Comparison of ENCODE assay signal across 8 cellular contexts in the genomic region with DNA sequence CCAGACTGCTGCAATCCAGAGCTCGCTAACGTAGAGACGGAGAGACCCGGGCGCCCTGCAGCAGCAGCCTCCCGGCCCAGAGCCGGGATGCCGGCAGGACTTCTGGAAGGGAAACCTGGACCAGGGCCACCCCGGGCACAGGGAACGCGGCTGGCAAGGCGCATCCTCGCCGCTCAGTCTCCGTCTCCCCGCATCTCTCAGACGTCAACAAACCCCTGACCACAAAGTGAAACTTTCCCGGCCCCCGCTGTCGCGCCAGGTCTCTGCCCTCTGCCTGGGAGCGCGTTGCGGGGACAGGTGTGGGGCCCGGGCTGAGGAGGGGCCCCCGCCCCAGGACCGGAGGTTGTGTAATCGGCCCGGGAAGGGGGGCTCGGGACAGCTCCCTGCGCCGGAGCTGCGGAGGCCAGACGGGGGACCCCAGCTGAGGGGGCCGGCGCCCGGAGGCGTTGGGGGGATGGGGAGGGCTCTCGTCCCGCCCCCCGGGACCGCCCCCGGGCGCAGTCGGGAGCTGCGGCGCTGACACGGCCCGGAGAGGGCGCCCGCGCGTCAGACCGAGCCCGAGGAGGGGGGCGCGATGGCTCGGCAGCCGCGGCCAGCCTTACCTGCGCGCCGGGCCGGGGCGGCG.
DNase-seq lines count a peak whose midpoint lies in the region; ATAC-seq and TF ChIP-seq lines count a peak whose summit lies in the region.

No MANE protein-coding gene starts in this region.

- H3K4me3 Mint-ChIP-seq in CD4-positive, alpha-beta memory T cell: peak overlapping the region; percentile 82 to 92 (median 88)
- H3K4me3 Mint-ChIP-seq in nephron progenitor cell: peak overlapping the region; percentile 88

- peaks cover 41% of the 10 kb centered on the region for H3K4me1 ChIP-seq in CD4-positive, alpha-beta memory T cell (ENCODE audit: insufficient read depth, low read length)
- H3K4me1 ChIP-seq in upper lobe of right lung: no peaks in the 10 kb centered on the region

- no peaks in the 10 kb centered on the region for H3K9me3 ChIP-seq in CD4-positive, alpha-beta memory T cell (ENCODE audit: control insufficient read depth in 1 of 2, low read length in 2 of 2)
- H3K9me3 ChIP-seq in upper lobe of right lung: no peaks in the 10 kb centered on the region

- H3K9me3 Mint-ChIP-seq in CD4-positive, alpha-beta memory T cell: peaks cover 0 to 4% (median 0%) of the 10 kb centered on the region in 8 donors
- H3K9me3 Mint-ChIP-seq in nephron progenitor cell: no peaks in the 10 kb centered on the region

- H3K27ac ChIP-seq in CD4-positive, alpha-beta memory T cell (ENCODE audit: low read depth, low read length): peak overlapping the region; percentile 57
- peak overlapping the region; percentile 65 for H3K27ac ChIP-seq in upper lobe of right lung

- peak overlapping the region; percentile 42 to 71 for H3K4me3 ChIP-seq in CD4-positive, alpha-beta memory T cell (ENCODE audit: low read length in 2 of 2)
- H3K4me3 ChIP-seq in fibroblast of villous mesenchyme (ENCODE audit: low read depth, low read length): peak overlapping the region; percentile 79
- peak overlapping the region; percentile 93 for H3K4me3 ChIP-seq in upper lobe of right lung

- peak in 3 of 5 donors; percentile 48 to 81 (median 54) for DNase-seq in CD4-positive, alpha-beta memory T cell
- DNase-seq in NCI-H2171 treated with DMSO at 0.1 percent for 48 hours (lab: John Stamatoyannopoulos, UW) (peak; percentile 58), fibroblast of villous mesenchyme (ENCODE audit: low read depth) (peak; percentile 55), nephron progenitor cell (peak; percentile 53), upper lobe of right lung (peak; percentile 81)
- peak; percentile 9 for DNase-seq in activated CD8-positive, alpha-beta memory T cell treated with anti-CD3 and anti-CD28 coated beads, Interleukin-2, amount 50 U/mL, for 1 hour (ENCODE audit: extremely low read depth)

- CTCF ChIA-PET in CD4-positive, alpha-beta memory T cell (lab: Charles Lee; ENCODE audit: partially characterized antibody): interaction anchor here (0.8 to 2.2 kb wide), 6 partner anchors 20 to 143 kb away, joined by 3 to 11 read pairs (median 6); no protein-coding TSS in a partner anchor

- ATAC-seq in GM18868 (IDR thresholded peaks at IDR 0.05; ENCODE audit: unreplicated experiment) (peak; percentile 71), HG03045 (IDR thresholded peaks at IDR 0.05; ENCODE audit: unreplicated experiment) (peak; percentile 69), upper lobe of right lung (peak; percentile 80)

- POLR2A ChIA-PET in CD4-positive, alpha-beta memory T cell (lab: Charles Lee; ENCODE audit: partially characterized antibody): interaction anchor here (1.0 to 3.1 kb wide), 7 partner anchors 80 to 421 kb away, joined by 3 to 15 read pairs (median 4); partner anchors contain the start of gene PPCS

- H3K27me3 Mint-ChIP-seq in CD4-positive, alpha-beta memory T cell: no peaks in the 10 kb centered on the region
- peaks cover 54% of the 10 kb centered on the region for H3K27me3 Mint-ChIP-seq in nephron progenitor cell (ENCODE audit: low read depth, poor library complexity)

- peak overlapping the region; percentile 76 to 89 (median 85) for H3K27ac Mint-ChIP-seq in CD4-positive, alpha-beta memory T cell
- H3K27ac Mint-ChIP-seq in nephron progenitor cell: no peak overlapping the region

- intact Hi-C loops in CD4-positive, alpha-beta memory T cell (cut with micrococcal nuclease): loop anchor here (1.0 to 10.0 kb wide), 6 partner anchors 119 to 461 kb away; partner anchors contain the start of gene FOXJ3
- intact Hi-C loops in upper lobe of right lung (cut with DNase I): no loop called here

- TF ChIP-seq CTCF in fibroblast of villous mesenchyme (IDR thresholded peaks at IDR 0.05; ENCODE audit: insufficient read depth, low read depth, low read length) (peak; percentile 25), nephron progenitor cell (IDR thresholded peaks at IDR 0.05) (no peak), upper lobe of right lung (IDR thresholded peaks at IDR 0.05) (peak; percentile 42)

- H3K4me1 Mint-ChIP-seq in CD4-positive, alpha-beta memory T cell: peaks cover 30 to 54% (median 37%) of the 10 kb centered on the region in 4 donors
- H3K4me1 Mint-ChIP-seq in nephron progenitor cell: peaks cover 9% of the 10 kb centered on the region

- no peaks in the 10 kb centered on the region for H3K36me3 ChIP-seq in CD4-positive, alpha-beta memory T cell (ENCODE audit: insufficient read depth, low read length)
- H3K36me3 ChIP-seq in upper lobe of right lung: no peaks in the 10 kb centered on the region

- no peaks in the 10 kb centered on the region for H3K27me3 ChIP-seq in CD4-positive, alpha-beta memory T cell (ENCODE audit: insufficient read depth, low read length)
- H3K27me3 ChIP-seq in upper lobe of right lung: no peaks in the 10 kb centered on the region

- H3K36me3 Mint-ChIP-seq in CD4-positive, alpha-beta memory T cell: peaks cover 2 to 4% of the 10 kb centered on the region in 2 donors
- H3K36me3 Mint-ChIP-seq in nephron progenitor cell (ENCODE audit: low read depth): no peaks in the 10 kb centered on the region

Comparison
In these comparisons a context has a peak if more than half of its experiments do, and no peak if none do; other contexts are left out.
1. Peak in every context shown above with its lines: DNase-seq, ATAC-seq, H3K4me3 ChIP-seq and H3K27ac ChIP-seq.
2. DNase-seq: peak in every context shown above with its lines; median percentile 81 in upper lobe of right lung; 58 in NCI-H2171 treated with DMSO at 0.1 percent for 48 hours; 55 in fibroblast of villous mesenchyme; 54 in CD4-positive, alpha-beta memory T cell; 53 in nephron progenitor cell; 9 in activated CD8-positive, alpha-beta memory T cell treated with anti-CD3 and anti-CD28 coated beads, Interleukin-2, amount 50 U/mL, for 1 hour.